18 cellular contexts compared by ENCODE assay signal in the genomic region with DNA sequence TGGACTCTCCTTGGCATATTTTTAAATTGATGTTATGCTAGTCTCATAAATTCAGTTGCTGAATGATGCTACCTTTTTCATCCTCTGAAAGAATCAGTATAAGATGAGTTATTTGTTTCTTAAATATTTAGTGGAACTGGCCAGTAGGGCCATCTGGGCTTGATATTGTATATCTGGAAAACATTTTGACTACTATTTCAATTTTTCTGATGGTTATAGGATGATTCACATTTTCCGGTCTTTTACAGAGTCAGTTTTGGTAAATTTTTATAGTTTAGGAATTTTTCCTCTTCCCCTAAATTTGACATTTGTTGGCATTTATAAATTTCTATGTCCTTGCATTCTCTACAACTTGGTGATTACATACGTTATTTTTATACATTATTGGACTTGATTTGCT.
DNase-seq lines count a peak whose midpoint lies in the region; ATAC-seq and TF ChIP-seq lines count a peak whose summit lies in the region.
"Had no signal": no experiment of that assay in that cellular context is flagged by ENCODE, and none has a peak within 500 bp of the region (broad histone marks: within the 10 kb centered on the region; RNA-seq: fewer than 3 reads in every experiment).

No MANE protein-coding gene starts in this region.

- no peaks in the 10 kb centered on the region for H3K79me2 ChIP-seq in PC-3 (ENCODE audit: low read length)

- peaks cover 4% of the 10 kb centered on the region for H3F3A ChIP-seq in PC-3 (ENCODE audit: low read length, unreplicated experiment)

- no peaks in the 10 kb centered on the region for H3K36me3 ChIP-seq in PC-3 (ENCODE audit: low read depth, low read length)

- H3K4me1 ChIP-seq in PC-3 (ENCODE audit: insufficient read depth, low read length), result peaks cover 39% of the 10 kb centered on the region

- ATAC-seq in PC-3, result peak; percentile 9
- ATAC-seq in HG02885 (IDR thresholded peaks at IDR 0.05; ENCODE audit: poor library complexity, unreplicated experiment), result no peak
- ATAC-seq in GM19328 (IDR thresholded peaks at IDR 0.05; ENCODE audit: unreplicated experiment), result no peak
- ATAC-seq: CD8-positive, alpha-beta T cell; GM12878; K562 had no signal

- no peaks in the 10 kb centered on the region for H3K27me3 ChIP-seq in PC-3 (ENCODE audit: low read length)

- H3K9ac ChIP-seq in PC-3 (ENCODE audit: low read length), result peak overlapping the region; percentile 50

- no peak overlapping the region for H3K4me3 ChIP-seq in PC-3 (ENCODE audit: low read length)
- H3K4me3 ChIP-seq: GM12878, K562 had no signal

- peak overlapping the region; percentile 67 for H3K4me2 ChIP-seq in PC-3 (ENCODE audit: low read length)

- POLR2A ChIA-PET in PC-3 (lab: Charles Lee; ENCODE audit: unreplicated experiment), result no interaction called here

- H2AFZ ChIP-seq in PC-3 (ENCODE audit: low read length), result no peak overlapping the region

- intact Hi-C loops in PC-3 (cut with micrococcal nuclease), result loop anchor here (2.0 to 5.0 kb wide), 4 partner anchors 37 to 130 kb away; no protein-coding TSS in a partner anchor

- no TSS peak for BruUV-seq in PC-3 (replicated peaks; lab: Mats Ljungman, UMichigan)

- peak overlapping the region; percentile 88 for H3K27ac ChIP-seq in PC-3 (ENCODE audit: low read length)
- H3K27ac ChIP-seq: 22Rv1, HL-60 had no signal

- TF ChIP-seq CTCF in PC-3 (conservative IDR thresholded peaks at IDR 0.05; ENCODE audit: low read depth, low read length), result no peak

- no peaks in the 10 kb centered on the region for H3K9me2 ChIP-seq in PC-3 (replicated peaks; ENCODE audit: low read length)

- H3K9me3 ChIP-seq in PC-3 (ENCODE audit: low read length), result no peaks in the 10 kb centered on the region

- CTCF ChIA-PET in PC-3 (lab: Charles Lee), result no interaction called here

- H4K20me1 ChIP-seq in PC-3 (ENCODE audit: low read length), result no peaks in the 10 kb centered on the region

- DNase-seq in AG08395 (ENCODE audit: low spot score) (peak; percentile 17), EL (peak; percentile 7), PC-3 (peak; percentile 34), fibroblast of gingiva (ENCODE audit: low read depth) (peak; percentile 52), NK-92 (lab: John Stamatoyannopoulos, UW; ENCODE audit: unreplicated experiment) (no peak), midbrain (lab: John Stamatoyannopoulos, UW) (no peak)
- DNase-seq: CD8-positive, alpha-beta T cell; COR-L47; DMS153; DMS79 treated with DMSO at 0.1 percent for 48 hours; HCEC 1CT; HFFc6 had no signal

Comparison
In these comparisons a context has a peak if more than half of its experiments do, and no peak if none do; other contexts are left out.
1. DNase-seq: peak in AG08395 (single experiment), EL (single experiment), PC-3 (single experiment) and fibroblast of gingiva (single experiment); none in NK-92 (single experiment) and midbrain (single experiment).